1 cellular context compared by ENCODE assay signal in the genomic region with DNA sequence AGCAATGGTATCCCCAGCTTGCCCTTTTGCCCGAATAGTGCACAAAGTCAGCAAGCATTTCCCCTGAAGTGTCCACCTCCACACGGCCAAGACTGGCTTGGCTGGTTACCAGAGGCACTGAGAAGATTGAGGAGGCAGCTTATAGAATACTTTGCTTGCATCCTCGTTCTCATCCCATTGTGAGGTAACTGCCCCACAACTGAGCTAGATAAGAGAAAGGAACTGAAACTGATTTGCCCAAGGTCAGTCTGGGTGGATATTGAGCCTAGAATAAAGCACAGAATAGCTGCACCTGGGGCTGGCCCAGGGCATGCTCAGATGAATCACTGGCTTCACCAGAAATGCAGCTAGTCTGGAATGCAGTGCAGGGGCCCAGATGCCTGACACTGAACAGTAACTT.
A peak's percentile ranks its signal among the peaks of the same experiment; 100 is the strongest.
TF ChIP-seq lines count a peak whose summit lies in the region.

No MANE protein-coding gene starts in this region.

TF ChIP-seq in HepG2, 621 proteins besides CTCF, POLR2A, EP300 and RAD21 (continued from another document and continues in another):
- TF ChIP-seq REL (CRISPR knock-in tag; conservative IDR thresholded peaks at IDR 0.05) = no peak
- TF ChIP-seq, protein P1, sequence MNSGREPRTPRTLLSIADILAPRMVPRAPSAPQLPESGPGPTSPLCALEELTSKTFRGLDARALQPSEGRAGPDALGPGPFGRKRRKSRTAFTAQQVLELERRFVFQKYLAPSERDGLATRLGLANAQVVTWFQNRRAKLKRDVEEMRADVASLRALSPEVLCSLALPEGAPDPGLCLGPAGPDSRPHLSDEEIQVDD (CRISPR knock-in tag; IDR thresholded peaks at IDR 0.05; ENCODE audit: borderline replicate concordance) = no peak
- TF ChIP-seq, protein P2, sequence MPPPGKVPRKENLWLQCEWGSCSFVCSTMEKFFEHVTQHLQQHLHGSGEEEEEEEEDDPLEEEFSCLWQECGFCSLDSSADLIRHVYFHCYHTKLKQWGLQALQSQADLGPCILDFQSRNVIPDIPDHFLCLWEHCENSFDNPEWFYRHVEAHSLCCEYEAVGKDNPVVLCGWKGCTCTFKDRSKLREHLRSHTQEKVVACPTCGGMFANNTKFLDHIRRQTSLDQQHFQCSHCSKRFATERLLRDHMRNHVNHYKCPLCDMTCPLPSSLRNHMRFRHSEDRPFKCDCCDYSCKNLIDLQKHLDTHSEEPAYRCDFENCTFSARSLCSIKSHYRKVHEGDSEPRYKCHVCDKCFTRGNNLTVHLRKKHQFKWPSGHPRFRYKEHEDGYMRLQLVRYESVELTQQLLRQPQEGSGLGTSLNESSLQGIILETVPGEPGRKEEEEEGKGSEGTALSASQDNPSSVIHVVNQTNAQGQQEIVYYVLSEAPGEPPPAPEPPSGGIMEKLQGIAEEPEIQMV (CRISPR knock-in tag; IDR thresholded peaks at IDR 0.05; ENCODE audit: low read depth) = no peak
- no peak for TF ChIP-seq ZNF180 (CRISPR knock-in tag; IDR thresholded peaks at IDR 0.05; ENCODE audit: borderline replicate concordance, low read depth)
- no peak for TF ChIP-seq PRMT3 (CRISPR knock-in tag; IDR thresholded peaks at IDR 0.05; ENCODE audit: borderline replicate concordance, low read depth)
- TF ChIP-seq, protein P3, sequence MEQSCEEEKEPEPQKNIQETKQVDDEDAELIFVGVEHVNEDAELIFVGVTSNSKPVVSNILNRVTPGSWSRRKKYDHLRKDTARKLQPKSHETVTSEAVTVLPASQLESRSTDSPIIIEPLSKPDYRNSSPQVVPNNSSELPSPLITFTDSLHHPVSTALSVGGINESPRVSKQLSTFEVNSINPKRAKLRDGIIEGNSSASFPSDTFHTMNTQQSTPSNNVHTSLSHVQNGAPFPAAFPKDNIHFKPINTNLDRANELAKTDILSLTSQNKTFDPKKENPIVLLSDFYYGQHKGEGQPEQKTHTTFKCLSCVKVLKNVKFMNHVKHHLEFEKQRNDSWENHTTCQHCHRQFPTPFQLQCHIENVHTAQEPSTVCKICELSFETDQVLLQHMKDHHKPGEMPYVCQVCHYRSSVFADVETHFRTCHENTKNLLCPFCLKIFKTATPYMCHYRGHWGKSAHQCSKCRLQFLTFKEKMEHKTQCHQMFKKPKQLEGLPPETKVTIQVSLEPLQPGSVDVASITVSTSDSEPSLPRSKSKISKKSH (CRISPR knock-in tag; IDR thresholded peaks at IDR 0.05; ENCODE audit: borderline replicate concordance) = no peak
- TF ChIP-seq, protein P4, sequence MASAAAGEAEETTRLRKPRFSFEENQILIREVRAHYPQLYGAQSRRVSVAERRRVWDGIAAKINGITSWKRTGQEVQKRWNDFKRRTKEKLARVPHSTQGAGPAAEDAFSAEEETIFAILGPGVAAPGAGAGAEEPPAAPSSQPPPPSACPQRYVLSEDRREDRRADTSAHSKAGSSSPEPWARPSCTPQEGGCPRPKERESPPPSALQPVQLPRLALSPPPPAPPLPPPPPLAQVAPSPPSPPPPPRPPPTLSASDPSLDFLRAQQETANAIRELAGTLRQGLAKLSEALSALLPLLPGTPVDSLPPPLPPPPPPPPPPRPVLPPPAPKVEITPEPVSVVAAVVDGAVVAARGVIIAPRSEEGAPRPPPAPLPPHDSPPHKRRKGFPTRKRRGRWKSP (CRISPR knock-in tag; IDR thresholded peaks at IDR 0.05) = no peak
- TF ChIP-seq PTBP1 (IDR thresholded peaks at IDR 0.05; ENCODE audit: low read depth, low read length, poor library complexity, severe bottlenecking) = no peak
- no peak for TF ChIP-seq ZNF446 (CRISPR knock-in tag; IDR thresholded peaks at IDR 0.05)
- no peak for TF ChIP-seq MTA3 (CRISPR knock-in tag; IDR thresholded peaks at IDR 0.05)
- no peak for TF ChIP-seq SMC3 (IDR thresholded peaks at IDR 0.05; ENCODE audit: low read length)
- TF ChIP-seq, protein P5, sequence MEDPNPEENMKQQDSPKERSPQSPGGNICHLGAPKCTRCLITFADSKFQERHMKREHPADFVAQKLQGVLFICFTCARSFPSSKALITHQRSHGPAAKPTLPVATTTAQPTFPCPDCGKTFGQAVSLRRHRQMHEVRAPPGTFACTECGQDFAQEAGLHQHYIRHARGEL (CRISPR knock-in tag; IDR thresholded peaks at IDR 0.05) = no peak
- TF ChIP-seq, protein P6, sequence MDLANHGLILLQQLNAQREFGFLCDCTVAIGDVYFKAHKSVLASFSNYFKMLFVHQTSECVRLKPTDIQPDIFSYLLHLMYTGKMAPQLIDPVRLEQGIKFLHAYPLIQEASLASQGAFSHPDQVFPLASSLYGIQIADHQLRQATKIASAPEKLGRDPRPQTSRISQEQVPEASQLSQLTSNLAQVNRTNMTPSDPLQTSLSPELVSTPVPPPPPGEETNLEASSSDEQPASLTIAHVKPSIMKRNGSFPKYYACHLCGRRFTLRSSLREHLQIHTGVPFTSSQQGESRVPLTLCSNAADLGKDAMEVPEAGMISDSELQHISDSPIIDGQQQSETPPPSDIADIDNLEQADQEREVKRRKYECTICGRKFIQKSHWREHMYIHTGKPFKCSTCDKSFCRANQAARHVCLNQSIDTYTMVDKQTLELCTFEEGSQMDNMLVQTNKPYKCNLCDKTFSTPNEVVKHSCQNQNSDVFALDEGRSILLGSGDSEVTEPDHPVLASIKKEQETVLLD (CRISPR knock-in tag; IDR thresholded peaks at IDR 0.05; ENCODE audit: low read depth) = no peak
- no peak for TF ChIP-seq SRY (CRISPR knock-in tag; IDR thresholded peaks at IDR 0.05)
- TF ChIP-seq, protein P7, sequence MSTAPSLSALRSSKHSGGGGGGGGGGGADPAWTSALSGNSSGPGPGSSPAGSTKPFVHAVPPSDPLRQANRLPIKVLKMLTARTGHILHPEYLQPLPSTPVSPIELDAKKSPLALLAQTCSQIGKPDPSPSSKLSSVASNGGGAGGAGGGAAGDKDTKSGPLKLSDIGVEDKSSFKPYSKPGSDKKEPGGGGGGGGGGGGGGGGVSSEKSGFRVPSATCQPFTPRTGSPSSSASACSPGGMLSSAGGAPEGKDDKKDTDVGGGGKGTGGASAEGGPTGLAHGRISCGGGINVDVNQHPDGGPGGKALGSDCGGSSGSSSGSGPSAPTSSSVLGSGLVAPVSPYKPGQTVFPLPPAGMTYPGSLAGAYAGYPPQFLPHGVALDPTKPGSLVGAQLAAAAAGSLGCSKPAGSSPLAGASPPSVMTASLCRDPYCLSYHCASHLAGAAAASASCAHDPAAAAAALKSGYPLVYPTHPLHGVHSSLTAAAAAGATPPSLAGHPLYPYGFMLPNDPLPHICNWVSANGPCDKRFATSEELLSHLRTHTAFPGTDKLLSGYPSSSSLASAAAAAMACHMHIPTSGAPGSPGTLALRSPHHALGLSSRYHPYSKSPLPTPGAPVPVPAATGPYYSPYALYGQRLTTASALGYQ (CRISPR knock-in tag; IDR thresholded peaks at IDR 0.05) = no peak
- TF ChIP-seq, protein P8, sequence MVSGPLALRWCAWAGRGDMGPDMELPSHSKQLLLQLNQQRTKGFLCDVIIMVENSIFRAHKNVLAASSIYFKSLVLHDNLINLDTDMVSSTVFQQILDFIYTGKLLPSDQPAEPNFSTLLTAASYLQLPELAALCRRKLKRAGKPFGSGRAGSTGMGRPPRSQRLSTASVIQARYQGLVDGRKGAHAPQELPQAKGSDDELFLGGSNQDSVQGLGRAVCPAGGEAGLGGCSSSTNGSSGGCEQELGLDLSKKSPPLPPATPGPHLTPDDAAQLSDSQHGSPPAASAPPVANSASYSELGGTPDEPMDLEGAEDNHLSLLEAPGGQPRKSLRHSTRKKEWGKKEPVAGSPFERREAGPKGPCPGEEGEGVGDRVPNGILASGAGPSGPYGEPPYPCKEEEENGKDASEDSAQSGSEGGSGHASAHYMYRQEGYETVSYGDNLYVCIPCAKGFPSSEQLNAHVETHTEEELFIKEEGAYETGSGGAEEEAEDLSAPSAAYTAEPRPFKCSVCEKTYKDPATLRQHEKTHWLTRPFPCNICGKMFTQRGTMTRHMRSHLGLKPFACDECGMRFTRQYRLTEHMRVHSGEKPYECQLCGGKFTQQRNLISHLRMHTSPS (CRISPR knock-in tag; IDR thresholded peaks at IDR 0.05; ENCODE audit: low read depth) = no peak
- TF ChIP-seq, protein P9, sequence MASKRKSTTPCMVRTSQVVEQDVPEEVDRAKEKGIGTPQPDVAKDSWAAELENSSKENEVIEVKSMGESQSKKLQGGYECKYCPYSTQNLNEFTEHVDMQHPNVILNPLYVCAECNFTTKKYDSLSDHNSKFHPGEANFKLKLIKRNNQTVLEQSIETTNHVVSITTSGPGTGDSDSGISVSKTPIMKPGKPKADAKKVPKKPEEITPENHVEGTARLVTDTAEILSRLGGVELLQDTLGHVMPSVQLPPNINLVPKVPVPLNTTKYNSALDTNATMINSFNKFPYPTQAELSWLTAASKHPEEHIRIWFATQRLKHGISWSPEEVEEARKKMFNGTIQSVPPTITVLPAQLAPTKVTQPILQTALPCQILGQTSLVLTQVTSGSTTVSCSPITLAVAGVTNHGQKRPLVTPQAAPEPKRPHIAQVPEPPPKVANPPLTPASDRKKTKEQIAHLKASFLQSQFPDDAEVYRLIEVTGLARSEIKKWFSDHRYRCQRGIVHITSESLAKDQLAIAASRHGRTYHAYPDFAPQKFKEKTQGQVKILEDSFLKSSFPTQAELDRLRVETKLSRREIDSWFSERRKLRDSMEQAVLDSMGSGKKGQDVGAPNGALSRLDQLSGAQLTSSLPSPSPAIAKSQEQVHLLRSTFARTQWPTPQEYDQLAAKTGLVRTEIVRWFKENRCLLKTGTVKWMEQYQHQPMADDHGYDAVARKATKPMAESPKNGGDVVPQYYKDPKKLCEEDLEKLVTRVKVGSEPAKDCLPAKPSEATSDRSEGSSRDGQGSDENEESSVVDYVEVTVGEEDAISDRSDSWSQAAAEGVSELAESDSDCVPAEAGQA (IDR thresholded peaks at IDR 0.05; ENCODE audit: low read depth) = no peak
- TF ChIP-seq, protein P9 (CRISPR knock-in tag; IDR thresholded peaks at IDR 0.05; ENCODE audit: borderline replicate concordance) = no peak
- TF ChIP-seq, protein P10, sequence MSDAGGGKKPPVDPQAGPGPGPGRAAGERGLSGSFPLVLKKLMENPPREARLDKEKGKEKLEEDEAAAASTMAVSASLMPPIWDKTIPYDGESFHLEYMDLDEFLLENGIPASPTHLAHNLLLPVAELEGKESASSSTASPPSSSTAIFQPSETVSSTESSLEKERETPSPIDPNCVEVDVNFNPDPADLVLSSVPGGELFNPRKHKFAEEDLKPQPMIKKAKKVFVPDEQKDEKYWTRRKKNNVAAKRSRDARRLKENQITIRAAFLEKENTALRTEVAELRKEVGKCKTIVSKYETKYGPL (CRISPR knock-in tag; IDR thresholded peaks at IDR 0.05) = no peak
- TF ChIP-seq HOXA5 (CRISPR knock-in tag; IDR thresholded peaks at IDR 0.05) = no peak
- TF ChIP-seq ZNF790 (CRISPR knock-in tag; IDR thresholded peaks at IDR 0.05; ENCODE audit: borderline replicate concordance) = no peak
- no peak for TF ChIP-seq ZNF343 (CRISPR knock-in tag; IDR thresholded peaks at IDR 0.05)
- no peak for TF ChIP-seq PCBP2 (optimal IDR thresholded peaks at IDR 0.05; ENCODE audit: low read depth, low read length, poor library complexity, severe bottlenecking)
- TF ChIP-seq, protein P11, sequence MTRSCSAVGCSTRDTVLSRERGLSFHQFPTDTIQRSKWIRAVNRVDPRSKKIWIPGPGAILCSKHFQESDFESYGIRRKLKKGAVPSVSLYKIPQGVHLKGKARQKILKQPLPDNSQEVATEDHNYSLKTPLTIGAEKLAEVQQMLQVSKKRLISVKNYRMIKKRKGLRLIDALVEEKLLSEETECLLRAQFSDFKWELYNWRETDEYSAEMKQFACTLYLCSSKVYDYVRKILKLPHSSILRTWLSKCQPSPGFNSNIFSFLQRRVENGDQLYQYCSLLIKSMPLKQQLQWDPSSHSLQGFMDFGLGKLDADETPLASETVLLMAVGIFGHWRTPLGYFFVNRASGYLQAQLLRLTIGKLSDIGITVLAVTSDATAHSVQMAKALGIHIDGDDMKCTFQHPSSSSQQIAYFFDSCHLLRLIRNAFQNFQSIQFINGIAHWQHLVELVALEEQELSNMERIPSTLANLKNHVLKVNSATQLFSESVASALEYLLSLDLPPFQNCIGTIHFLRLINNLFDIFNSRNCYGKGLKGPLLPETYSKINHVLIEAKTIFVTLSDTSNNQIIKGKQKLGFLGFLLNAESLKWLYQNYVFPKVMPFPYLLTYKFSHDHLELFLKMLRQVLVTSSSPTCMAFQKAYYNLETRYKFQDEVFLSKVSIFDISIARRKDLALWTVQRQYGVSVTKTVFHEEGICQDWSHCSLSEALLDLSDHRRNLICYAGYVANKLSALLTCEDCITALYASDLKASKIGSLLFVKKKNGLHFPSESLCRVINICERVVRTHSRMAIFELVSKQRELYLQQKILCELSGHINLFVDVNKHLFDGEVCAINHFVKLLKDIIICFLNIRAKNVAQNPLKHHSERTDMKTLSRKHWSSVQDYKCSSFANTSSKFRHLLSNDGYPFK (CRISPR knock-in tag; IDR thresholded peaks at IDR 0.05; ENCODE audit: borderline replicate concordance) = no peak
- TF ChIP-seq ATF1 (CRISPR knock-in tag; IDR thresholded peaks at IDR 0.05) = no peak
- no peak for TF ChIP-seq RORA (CRISPR knock-in tag; IDR thresholded peaks at IDR 0.05)
- TF ChIP-seq CHD2 (IDR thresholded peaks at IDR 0.05; ENCODE audit: low read depth, low read length) = no peak
- no peak for TF ChIP-seq MAFG (CRISPR knock-in tag; IDR thresholded peaks at IDR 0.05)
- TF ChIP-seq ZNF30 (CRISPR knock-in tag; IDR thresholded peaks at IDR 0.05) = no peak
- no peak for TF ChIP-seq ZNF761 (CRISPR knock-in tag; conservative IDR thresholded peaks at IDR 0.05)
- TF ChIP-seq ARHGAP35 (CRISPR knock-in tag; IDR thresholded peaks at IDR 0.05; ENCODE audit: borderline replicate concordance) = no peak
- TF ChIP-seq HNRNPL (IDR thresholded peaks at IDR 0.05; ENCODE audit: low read depth, low read length) = no peak
- no peak for TF ChIP-seq XBP1 (CRISPR knock-in tag; IDR thresholded peaks at IDR 0.05)
- TF ChIP-seq, protein P12, sequence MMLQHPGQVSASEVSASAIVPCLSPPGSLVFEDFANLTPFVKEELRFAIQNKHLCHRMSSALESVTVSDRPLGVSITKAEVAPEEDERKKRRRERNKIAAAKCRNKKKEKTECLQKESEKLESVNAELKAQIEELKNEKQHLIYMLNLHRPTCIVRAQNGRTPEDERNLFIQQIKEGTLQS (CRISPR knock-in tag; IDR thresholded peaks at IDR 0.05) = no peak
- TF ChIP-seq NFYC (CRISPR knock-in tag; IDR thresholded peaks at IDR 0.05) = no peak
- TF ChIP-seq ELF3 (CRISPR knock-in tag; IDR thresholded peaks at IDR 0.05) = peak; percentile 61; the same call in 1 of the 2 replicates
- no peak for TF ChIP-seq CCAR2 (optimal IDR thresholded peaks at IDR 0.05; ENCODE audit: low read depth, low read length)
- peak; percentile 45 for TF ChIP-seq HNF4A (CRISPR knock-in tag; IDR thresholded peaks at IDR 0.05)
- no peak for TF ChIP-seq ZZZ3 (CRISPR knock-in tag; IDR thresholded peaks at IDR 0.05; ENCODE audit: borderline replicate concordance)
- peak; percentile 44; the same call in 1 of the 2 replicates for TF ChIP-seq ZNF792 (CRISPR knock-in tag; IDR thresholded peaks at IDR 0.05)
- no peak for TF ChIP-seq ZNF256 (CRISPR knock-in tag; conservative IDR thresholded peaks at IDR 0.05)
